In the genomic region with DNA sequence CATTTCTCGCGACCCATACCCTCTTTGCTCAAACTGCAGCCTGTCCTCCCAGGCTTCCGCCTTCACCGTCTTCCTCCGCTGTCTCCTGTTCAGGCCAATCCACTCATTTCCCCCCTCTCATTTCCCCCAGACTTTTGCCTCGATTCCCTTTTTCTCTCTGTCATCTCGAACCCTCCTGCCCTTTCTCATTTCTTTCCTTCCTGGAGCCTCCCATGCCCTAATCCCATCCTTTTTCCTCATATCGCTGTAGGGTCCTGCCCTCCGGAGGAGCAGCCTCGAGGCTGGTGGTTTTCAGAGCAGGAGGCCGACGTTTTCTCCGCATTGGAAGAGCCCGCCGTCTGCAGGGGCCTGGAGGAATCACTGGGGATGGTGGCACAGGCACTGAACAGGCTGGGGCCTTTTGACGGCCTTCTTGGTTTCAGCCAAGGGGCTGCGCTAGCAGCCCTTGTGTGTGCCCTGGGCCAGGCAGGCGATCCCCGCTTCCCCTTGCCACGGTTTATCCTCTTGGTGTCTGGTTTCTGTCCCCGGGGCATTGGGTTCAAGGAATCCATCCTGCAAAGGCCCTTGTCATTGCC, we compare ENCODE assay signal across 8 cellular contexts. TPM values are rescaled to one million over a fixed set of nuclear protein-coding genes. Genes with fewer than 3 reads are reported as not detected.
DNase-seq lines count a peak whose midpoint lies in the region; ATAC-seq and TF ChIP-seq lines count a peak whose summit lies in the region.

No MANE protein-coding gene starts in this region.

- H3K27ac ChIP-seq in AG04450 (ENCODE audit: low read depth, low read length) (peak overlapping the region; percentile 52), left ventricle myocardium inferior (replicated peaks) (peak overlapping the region; percentile 96), sigmoid colon (peak overlapping the region; percentile 82 to 94 (median 88))

- H3K27me3 Mint-ChIP-seq in activated CD8-positive, alpha-beta T cell treated with anti-CD3 and anti-CD28 coated beads for 36 hours: no peaks in the 10 kb centered on the region

- peak; percentile 43 for TF ChIP-seq CTCF in AG04450 (IDR thresholded peaks at IDR 0.05; ENCODE audit: low read depth, low read length)
- no peak for TF ChIP-seq CTCF in activated CD8-positive, alpha-beta T cell treated with anti-CD3 and anti-CD28 coated beads for 36 hours (IDR thresholded peaks at IDR 0.05)
- TF ChIP-seq CTCF in left ventricle myocardium inferior (IDR thresholded peaks at IDR 0.05; ENCODE audit: borderline replicate concordance): no peak
- TF ChIP-seq CTCF in sigmoid colon (IDR thresholded peaks at IDR 0.05): peak in 1 of 4 experiments; percentile 11

- 20 to 22% methylated on average over 21 of the region's 21 CpGs for WGBS in sigmoid colon, 2 donors

- H3K27me3 ChIP-seq in AG04450 (ENCODE audit: control insufficient read depth, insufficient read depth, low read length): no peaks in the 10 kb centered on the region
- H3K27me3 ChIP-seq in left ventricle myocardium inferior (ENCODE audit: low read depth): no peaks in the 10 kb centered on the region
- no peaks in the 10 kb centered on the region for H3K27me3 ChIP-seq in sigmoid colon

- H3K4me3 Mint-ChIP-seq in activated CD8-positive, alpha-beta T cell treated with anti-CD3 and anti-CD28 coated beads for 36 hours: peak overlapping the region; percentile 94

- ATAC-seq in HG03196 (IDR thresholded peaks at IDR 0.05; ENCODE audit: unreplicated experiment) (peak; percentile 1), HG02852 (IDR thresholded peaks at IDR 0.05; ENCODE audit: unreplicated experiment) (no peak), GM18520 (IDR thresholded peaks at IDR 0.05; ENCODE audit: unreplicated experiment) (no peak)
- ATAC-seq in activated CD8-positive, alpha-beta T cell treated with anti-CD3 and anti-CD28 coated beads for 36 hours: no peak

- DNase-seq in AG04450 (ENCODE audit: low read depth, low spot score) (no peak), left ventricle myocardium inferior (no peak), sigmoid colon (no peak), A172 (ENCODE audit: low spot score) (no peak)
- no peak for DNase-seq in activated CD8-positive, alpha-beta T cell treated with anti-CD3 and anti-CD28 coated beads for 36 hours

- peaks cover 20% of the 10 kb centered on the region for H3K4me1 Mint-ChIP-seq in activated CD8-positive, alpha-beta T cell treated with anti-CD3 and anti-CD28 coated beads for 36 hours (ENCODE audit: low read depth)

- H3K36me3 ChIP-seq in left ventricle myocardium inferior (peaks cover 33% of the 10 kb centered on the region), sigmoid colon (peaks cover 0 to 41% (median 9%) of the 10 kb centered on the region in 4 donors)

- H3K36me3 Mint-ChIP-seq in activated CD8-positive, alpha-beta T cell treated with anti-CD3 and anti-CD28 coated beads for 36 hours (ENCODE audit: low read depth): peaks cover 19% of the 10 kb centered on the region

- peak overlapping the region; percentile 89 for H3K4me3 ChIP-seq in AG04450 (ENCODE audit: low read depth, low read length)
- peak overlapping the region; percentile 88 for H3K4me3 ChIP-seq in left ventricle myocardium inferior
- H3K4me3 ChIP-seq in sigmoid colon: peak overlapping the region; percentile 60 to 79 (median 72)

- peak overlapping the region; percentile 97 for H3K27ac Mint-ChIP-seq in activated CD8-positive, alpha-beta T cell treated with anti-CD3 and anti-CD28 coated beads for 36 hours

- intact Hi-C loops in activated CD8-positive, alpha-beta T cell treated with anti-CD3 and anti-CD28 coated beads for 36 hours (cut with micrococcal nuclease): no loop called here
- intact Hi-C loops in left ventricle myocardium inferior (cut with micrococcal nuclease) (no loop called here), sigmoid colon (cut with DNase I) (loop anchor here (5.0 kb wide), 2 partner anchors 135 to 325 kb away; no protein-coding TSS in a partner anchor)

- no peak for TF ChIP-seq POLR2A in sigmoid colon (IDR thresholded peaks at IDR 0.05)

- POLR2A ChIA-PET in AG04450 (lab: Yijun Ruan, JAX): no interaction called here
- POLR2A ChIA-PET in activated CD8-positive, alpha-beta T cell treated with anti-CD3 and anti-CD28 coated beads for 36 hours (lab: Charles Lee): interaction anchor here (2.8 kb wide), 1 partner anchor 12 kb away, joined by 30 read pairs; a partner anchor contains a TSS

- TF ChIP-seq EP300 in sigmoid colon (IDR thresholded peaks at IDR 0.05): no peak

- peaks cover 44% of the 10 kb centered on the region for H3K4me1 ChIP-seq in left ventricle myocardium inferior
- H3K4me1 ChIP-seq in sigmoid colon: peaks cover 0 to 31% (median 30%) of the 10 kb centered on the region in 4 donors

- CTCF ChIA-PET in AG04450 (lab: Charles Lee): no interaction called here
- CTCF ChIA-PET in activated CD8-positive, alpha-beta T cell treated with anti-CD3 and anti-CD28 coated beads for 36 hours (lab: Charles Lee): interaction anchor here (2.7 to 2.9 kb wide), 2 partner anchors 13 kb away, joined by 13 read pairs; a partner anchor contains a TSS

- H3K9me3 Mint-ChIP-seq in activated CD8-positive, alpha-beta T cell treated with anti-CD3 and anti-CD28 coated beads for 36 hours: no peaks in the 10 kb centered on the region

- H3K9me3 ChIP-seq in AG04450 (ENCODE audit: control insufficient read depth, insufficient read depth, low read length) (no peaks in the 10 kb centered on the region), left ventricle myocardium inferior (replicated peaks) (no peaks in the 10 kb centered on the region), sigmoid colon (no peaks in the 10 kb centered on the region)

RNA-seq across cellular contexts. Expression of a gene that starts 0.6 kb away (rescaled TPM):
- 38.0 and 45.0 TPM in 2 replicates for polyA plus RNA-seq in AG04450 (2011; rRNA removed)
- 16.8 and 18.1 TPM in 2 replicates for polyA minus RNA-seq in AG04450 (2011; rRNA and poly(A)+ RNA removed)
- total RNA-seq in activated CD8-positive, alpha-beta T cell treated with anti-CD3 and anti-CD28 coated beads for 36 hours: 10 to 100 TPM; 28.0 to 28.5 TPM
- total RNA-seq in left ventricle myocardium inferior: 16.6 TPM
- total RNA-seq in sigmoid colon: 10 to 100 TPM; 26.3 to 43.0 (median 32.9) TPM
- 10 to 100 TPM; 61.3 to 66.8 (median 63.3) TPM for polyA plus RNA-seq in sigmoid colon
- total RNA-seq in A172 (2014; rRNA removed; shearing (Covaris generic)): 104 and 128 TPM in 2 replicates

RNA-seq across cellular contexts. Expression of a gene that starts 12.5 kb away (rescaled TPM):
- 12.7 and 14.4 TPM in 2 replicates for polyA plus RNA-seq in AG04450 (2011; rRNA removed)
- 13.7 and 15.8 TPM in 2 replicates for polyA minus RNA-seq in AG04450 (2011; rRNA and poly(A)+ RNA removed)
- total RNA-seq in activated CD8-positive, alpha-beta T cell treated with anti-CD3 and anti-CD28 coated beads for 36 hours: 10 to 100 TPM; 35.1 TPM
- total RNA-seq in left ventricle myocardium inferior: 23.5 TPM
- 10 to 100 TPM; 10.4 to 44.9 (median 24.8) TPM for total RNA-seq in sigmoid colon
- 1 to 10 TPM; 1.6 to 5.4 (median 5.1) TPM for polyA plus RNA-seq in sigmoid colon
- 7.3 and 12.5 TPM in 2 replicates for total RNA-seq in A172 (2014; rRNA removed; shearing (Covaris generic))

RNA-seq across cellular contexts. Expression of a gene that starts 12.5 kb away (rescaled TPM):
- polyA plus RNA-seq in AG04450 (2011; rRNA removed) (25.3 and 29.9 TPM in 2 replicates), sigmoid colon (10 to 100 TPM in 2 of 3 donors, 1 to 10 TPM in 1; 7.2 to 26.6 (median 12.0) TPM)
- polyA minus RNA-seq in AG04450 (2011; rRNA and poly(A)+ RNA removed): 27.5 and 45.4 TPM in 2 replicates
- 10 to 100 TPM; 27.8 to 32.5 TPM for total RNA-seq in activated CD8-positive, alpha-beta T cell treated with anti-CD3 and anti-CD28 coated beads for 36 hours
- total RNA-seq in left ventricle myocardium inferior (29.1 TPM), sigmoid colon (10 to 100 TPM; 27.6 to 60.1 (median 38.8) TPM)
- total RNA-seq in A172 (2014; rRNA removed; shearing (Covaris generic)): 31.2 and 33.2 TPM in 2 replicates

RNA-seq across cellular contexts. Expression of a gene that starts 17.3 kb away (rescaled TPM):
- polyA plus RNA-seq in AG04450 (2011; rRNA removed) (0.02 and 0.04 TPM in 2 replicates), sigmoid colon (under 1 TPM in 2 of 3 donors, not detected in 1; under 0.01 to 0.69 TPM)
- not detected in 2 replicates for polyA minus RNA-seq in AG04450 (2011; rRNA and poly(A)+ RNA removed)
- total RNA-seq in activated CD8-positive, alpha-beta T cell treated with anti-CD3 and anti-CD28 coated beads for 36 hours: under 1 TPM; 0.27 to 0.49 TPM
- total RNA-seq in left ventricle myocardium inferior (4.0 TPM), sigmoid colon (under 1 TPM; 0.16 to 0.71 (median 0.48) TPM)
- total RNA-seq in A172 (2014; rRNA removed; shearing (Covaris generic)): 1.7 and 2.2 TPM in 2 replicates
